ENCODE assay signal across 16 cellular contexts in the genomic region with DNA sequence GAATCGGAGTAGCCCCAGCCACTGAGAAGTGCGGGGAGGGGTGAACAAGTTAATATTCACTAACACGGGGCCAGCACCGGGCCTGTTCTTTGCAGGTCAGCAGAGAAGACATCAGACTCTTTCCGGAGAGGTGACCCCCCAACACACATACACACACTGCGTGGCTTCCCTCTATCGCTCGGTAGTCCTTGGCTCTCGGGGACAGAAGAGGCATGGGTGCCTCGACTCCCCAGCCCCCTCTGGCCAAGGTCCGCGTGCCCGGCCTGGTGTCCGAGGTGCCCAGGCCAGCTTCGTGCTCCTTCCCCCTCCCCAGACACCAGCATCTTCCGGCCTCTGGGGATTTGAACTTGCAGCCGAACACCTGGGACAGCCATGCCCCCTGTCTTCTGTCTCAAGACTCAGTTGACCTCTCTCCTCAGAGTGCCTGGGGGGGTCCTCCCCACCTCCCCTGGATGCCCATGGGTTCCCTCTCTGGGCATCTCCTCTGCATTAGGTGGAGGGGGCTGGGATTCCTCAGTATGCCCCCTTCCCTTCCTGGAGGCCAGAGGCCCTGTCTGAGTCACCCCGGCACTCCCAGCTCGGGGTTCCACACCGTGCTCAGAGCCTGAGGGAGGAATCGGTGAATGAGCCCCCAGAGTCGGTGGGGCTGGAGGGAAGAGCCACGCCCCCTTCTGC.
DNase-seq lines count a peak whose midpoint lies in the region; TF ChIP-seq lines count a peak whose summit lies in the region.
"Had no signal": no experiment of that assay in that cellular context is flagged by ENCODE, and none has a peak within 500 bp of the region (broad histone marks: within the 10 kb centered on the region; RNA-seq: fewer than 3 reads in every experiment).

No MANE protein-coding gene starts in this region.

- peaks cover 75% of the 10 kb centered on the region for H3K4me1 ChIP-seq in BLaER1
- H3K4me1 ChIP-seq in neuronal stem cell (ENCODE audit: control insufficient read depth in 2 of 2, insufficient read depth in 1 of 2, low read depth in 1 of 2, low read length in 2 of 2): peaks cover 0 to 39% of the 10 kb centered on the region in 2 donors
- H3K4me1 ChIP-seq in thyroid gland: peaks cover 6 to 9% of the 10 kb centered on the region in 2 donors
- H3K4me1 ChIP-seq: HAP-1 had no signal

- no peak overlapping the region for H2AFZ ChIP-seq in neuronal stem cell (ENCODE audit: low read length)

- H3K9me3 ChIP-seq in BLaER1 (no peaks in the 10 kb centered on the region), neuronal stem cell (replicated peaks in 1 of 2; ENCODE audit: control insufficient read depth in 2 of 2, insufficient read depth in 1 of 2, low read depth in 1 of 2, low read length in 2 of 2) (no peaks in the 10 kb centered on the region), thyroid gland (no peaks in the 10 kb centered on the region)
- H3K9me3 ChIP-seq: HAP-1 had no signal

- H3K9me3 Mint-ChIP-seq in chondrocyte (ENCODE audit: low read depth): no peaks in the 10 kb centered on the region
- H3K9me3 Mint-ChIP-seq: CD14-positive monocyte; CD8-positive, alpha-beta T cell had no signal

- H3K4me3 Mint-ChIP-seq in chondrocyte (ENCODE audit: unreplicated experiment): no peak overlapping the region
- H3K4me3 Mint-ChIP-seq: B cell; CD14-positive monocyte; CD8-positive, alpha-beta T cell had no signal

- H3K27me3 ChIP-seq in BLaER1 (no peaks in the 10 kb centered on the region), neuronal stem cell (ENCODE audit: control insufficient read depth in 3 of 3, insufficient read depth in 3 of 3, low read depth in 1 of 3, low read length in 3 of 3) (peaks cover 0 to 6% (median 0%) of the 10 kb centered on the region in 3 experiments), thyroid gland (no peaks in the 10 kb centered on the region)

- H2AK5ac ChIP-seq in neuronal stem cell (ENCODE audit: low read depth, low read length): peak overlapping the region; percentile 79

- H3K18ac ChIP-seq in neuronal stem cell (ENCODE audit: low read length): peak overlapping the region; percentile 63

- H3K27me3 Mint-ChIP-seq in chondrocyte (ENCODE audit: low read depth): peaks cover 45% of the 10 kb centered on the region

- WGBS in neuronal stem cell (ENCODE audit: extremely low coverage in 2 of 2, insufficient read length in 2 of 2, insufficient replicate concordance in 1 of 2), 2 donors: no CpG with 5 or more reads among the region's 23 CpGs
- 92 to 93% methylated on average over 19 to 22 of the region's 23 CpGs for WGBS in thyroid gland, 2 donors

- H3K14ac ChIP-seq in neuronal stem cell (ENCODE audit: low read length): peak overlapping the region; percentile 42

- no peak overlapping the region for H3K23ac ChIP-seq in neuronal stem cell (ENCODE audit: low read depth, low read length, poor library complexity)

- TF ChIP-seq CTCF in chondrocyte (IDR thresholded peaks at IDR 0.05): no peak
- TF ChIP-seq CTCF in thyroid gland (IDR thresholded peaks at IDR 0.05): no peak

- no peak overlapping the region for H3K4me3 ChIP-seq in BLaER1
- H3K4me3 ChIP-seq in neuronal stem cell (ENCODE audit: low read length in 2 of 2): no peak overlapping the region
- H3K4me3 ChIP-seq in thyroid gland (replicated peaks in 1 of 3): no peak overlapping the region
- H3K4me3 ChIP-seq: HAP-1 had no signal

- H3K9ac ChIP-seq in BLaER1 (no peak overlapping the region), neuronal stem cell (ENCODE audit: low read depth, low read length, poor library complexity) (no peak overlapping the region)

- H2BK15ac ChIP-seq in neuronal stem cell (ENCODE audit: low read length): peak overlapping the region; percentile 80

- no peaks in the 10 kb centered on the region for H4K20me1 ChIP-seq in BLaER1

- peak overlapping the region; percentile 26 for H2BK5ac ChIP-seq in neuronal stem cell (ENCODE audit: low read length)

- no peaks in the 10 kb centered on the region for H3K36me3 ChIP-seq in BLaER1
- H3K36me3 ChIP-seq in neuronal stem cell (replicated peaks in 1 of 2; ENCODE audit: control insufficient read depth in 2 of 2, insufficient read depth in 2 of 2, low read length in 2 of 2): no peaks in the 10 kb centered on the region
- H3K36me3 ChIP-seq in thyroid gland: no peaks in the 10 kb centered on the region
- H3K36me3 ChIP-seq: HAP-1 had no signal

- TF ChIP-seq POLR2A in thyroid gland (IDR thresholded peaks at IDR 0.05): no peak

- no peak overlapping the region for H3K27ac Mint-ChIP-seq in chondrocyte (ENCODE audit: unreplicated experiment)
- H3K27ac Mint-ChIP-seq: B cell; CD14-positive monocyte; CD8-positive, alpha-beta T cell had no signal

- no peaks in the 10 kb centered on the region for H3K79me1 ChIP-seq in neuronal stem cell (ENCODE audit: low read depth, low read length)

- no peak overlapping the region for H2BK120ac ChIP-seq in neuronal stem cell (ENCODE audit: low read depth, low read length)

- no peak overlapping the region for H4K91ac ChIP-seq in neuronal stem cell (ENCODE audit: low read depth, low read length, poor library complexity)

- DNase-seq in ELR (ENCODE audit: low read depth): peak; percentile 32
- DNase-seq in chondrocyte (ENCODE audit: low spot score): peak; percentile 78
- no peak for DNase-seq in neuronal stem cell (ENCODE audit: low spot score)
- no peak for DNase-seq in central memory CD4-positive, alpha-beta T cell
- DNase-seq in superior temporal gyrus (ENCODE audit: extremely low spot score): no peak
- no peak for DNase-seq in thyroid gland
- DNase-seq: CD8-positive, alpha-beta T cell; COR-L47; DMS153; DMS79 treated with DMSO at 0.1 percent for 48 hours; GDM1; GOT3 had no signal

- peak overlapping the region; percentile 85 for H3K4me2 ChIP-seq in BLaER1
- no peak overlapping the region for H3K4me2 ChIP-seq in neuronal stem cell (ENCODE audit: insufficient read depth, low read length, poor library complexity, severe bottlenecking)

- intact Hi-C loops in thyroid gland (cut with DNase I): loop anchor here (5.0 kb wide), 1 partner anchor 104 kb away; a partner anchor contains a TSS

- H3K4ac ChIP-seq in neuronal stem cell (ENCODE audit: low read length): no peak overlapping the region

- peaks cover 3% of the 10 kb centered on the region for H3K4me1 Mint-ChIP-seq in chondrocyte (ENCODE audit: low read depth)
- H3K4me1 Mint-ChIP-seq: B cell, CD14-positive monocyte had no signal

- no peak overlapping the region for H3K27ac ChIP-seq in BLaER1
- no peak overlapping the region for H3K27ac ChIP-seq in neuronal stem cell (replicated peaks; ENCODE audit: low read length)
- no peak overlapping the region for H3K27ac ChIP-seq in thyroid gland

- H4K8ac ChIP-seq in neuronal stem cell (ENCODE audit: low read depth, low read length): no peak overlapping the region

- H2BK12ac ChIP-seq in neuronal stem cell (ENCODE audit: low read length): peak overlapping the region; percentile 82

- no peaks in the 10 kb centered on the region for H3K36me3 Mint-ChIP-seq in chondrocyte (ENCODE audit: low read depth)
- H3K36me3 Mint-ChIP-seq: CD14-positive monocyte; CD8-positive, alpha-beta T cell had no signal

Comparison
In these comparisons a context has a peak if more than half of its experiments do, and no peak if none do; other contexts are left out.
1. DNase-seq: peak in ELR (single experiment) and chondrocyte (single experiment); none in neuronal stem cell (single experiment), central memory CD4-positive, alpha-beta T cell (single experiment), superior temporal gyrus (single experiment) and thyroid gland (0 of 2).